In genomic region chr12:52691076-52691764, GRCh38 we compare ENCODE assay signal across 8 cellular contexts. TPM values are rescaled to one million over a fixed set of nuclear protein-coding genes. Genes with fewer than 3 reads are reported as not detected.
DNase-seq lines count a peak whose midpoint lies in the region; ATAC-seq and TF ChIP-seq lines count a peak whose summit lies in the region.

No MANE protein-coding gene starts in this region.

- intact Hi-C loops in activated naive CD4-positive, alpha-beta T cell treated with anti-CD3 and anti-CD28 coated beads for 36 hours (cut with micrococcal nuclease) = loop anchor here (2.0 kb wide), 1 partner anchor 80 kb away; no protein-coding TSS in a partner anchor

- H3K9me3 Mint-ChIP-seq in activated naive CD4-positive, alpha-beta T cell treated with anti-CD3 and anti-CD28 coated beads for 36 hours = no peaks in the 10 kb centered on the region

- H3K36me3 ChIP-seq in OCI-LY3 (replicated peaks; ENCODE audit: low read depth, low read length) = no peaks in the 10 kb centered on the region

- peak overlapping the region; percentile 33; the same call in 1 of the 2 replicates for H2AFZ ChIP-seq in OCI-LY3 (ENCODE audit: low read depth, low read length)

- no peak overlapping the region for H3K27ac Mint-ChIP-seq in activated naive CD4-positive, alpha-beta T cell treated with anti-CD3 and anti-CD28 coated beads for 36 hours

- H3K27ac ChIP-seq in OCI-LY3 (ENCODE audit: low read length) = no peak overlapping the region

- peak overlapping the region; percentile 68 for H3K4me2 ChIP-seq in OCI-LY3 (ENCODE audit: low read length)

- H3K4me1 Mint-ChIP-seq in activated naive CD4-positive, alpha-beta T cell treated with anti-CD3 and anti-CD28 coated beads for 36 hours (ENCODE audit: low read depth) = peaks cover 25% of the 10 kb centered on the region

- H3K4me3 Mint-ChIP-seq in activated naive CD4-positive, alpha-beta T cell treated with anti-CD3 and anti-CD28 coated beads for 36 hours = peak overlapping the region; percentile 70

- peaks cover 70% of the 10 kb centered on the region for H3K27me3 ChIP-seq in OCI-LY3 (ENCODE audit: low read depth, low read length)

- H3K4me3 ChIP-seq in OCI-LY3 (ENCODE audit: low read length) = peak overlapping the region; percentile 66

- no peaks in the 10 kb centered on the region for H4K20me1 ChIP-seq in OCI-LY3 (ENCODE audit: insufficient read depth, low read length)

- H3K27me3 Mint-ChIP-seq in activated naive CD4-positive, alpha-beta T cell treated with anti-CD3 and anti-CD28 coated beads for 36 hours (ENCODE audit: low read depth) = no peaks in the 10 kb centered on the region

- ATAC-seq in left lobe of liver (peak; percentile 32), GM21717 (IDR thresholded peaks at IDR 0.05; ENCODE audit: unreplicated experiment) (no peak), HG03378 (IDR thresholded peaks at IDR 0.05; ENCODE audit: unreplicated experiment) (no peak)

- H3K9me3 ChIP-seq in OCI-LY3 (ENCODE audit: insufficient read depth, low read length) = no peaks in the 10 kb centered on the region

- no peaks in the 10 kb centered on the region for H3K79me2 ChIP-seq in OCI-LY3 (ENCODE audit: low read length)

- CTCF ChIA-PET in activated naive CD4-positive, alpha-beta T cell treated with anti-CD3 and anti-CD28 coated beads for 36 hours (lab: Charles Lee) = interaction anchor here (1.0 to 2.8 kb wide), 3 partner anchors 108 to 189 kb away, joined by 3 to 10 read pairs (median 5); no protein-coding TSS in a partner anchor

- DNase-seq in CD1c-positive myeloid dendritic cell (ENCODE audit: extremely low spot score) (peak; percentile 10), left lobe of liver (ENCODE audit: low spot score) (no peak), kidney tubule cell (ENCODE audit: low spot score) (no peak)
- peak; percentile 73 for DNase-seq in activated naive CD4-positive, alpha-beta T cell treated with anti-CD3 and anti-CD28 coated beads for 36 hours
- DNase-seq in stimulated activated CD4-positive, alpha-beta T cell treated with anti-CD3 and anti-CD28 coated beads, TNF-alpha, amount 100 ng/mL, for 48 hours (ENCODE audit: low read depth in 3 of 3) = peak; percentile 9 to 31 (median 14)

- H3K36me3 Mint-ChIP-seq in activated naive CD4-positive, alpha-beta T cell treated with anti-CD3 and anti-CD28 coated beads for 36 hours (ENCODE audit: low read depth) = no peaks in the 10 kb centered on the region

- no peak for TF ChIP-seq CTCF in OCI-LY3 (IDR thresholded peaks at IDR 0.05; ENCODE audit: low read depth, low read length)

- H3K4me1 ChIP-seq in OCI-LY3 (ENCODE audit: low read length) = no peaks in the 10 kb centered on the region

- 0 out of 2 replicates have a peak overlapping the region, but pooled peaks have one; percentile 7 for H3K9ac ChIP-seq in OCI-LY3 (ENCODE audit: low read length)

RNA-seq across cellular contexts. Expression of gene KRT1, which starts 11.0 kb away (rescaled TPM):
- not detected for total RNA-seq in activated naive CD4-positive, alpha-beta T cell treated with anti-CD3 and anti-CD28 coated beads for 36 hours
- total RNA-seq in left lobe of liver = not detected

RNA-seq across cellular contexts. Expression of gene KRT77, which starts 12.1 kb away (rescaled TPM):
- not detected for total RNA-seq in activated naive CD4-positive, alpha-beta T cell treated with anti-CD3 and anti-CD28 coated beads for 36 hours
- not detected for total RNA-seq in left lobe of liver

RNA-seq across cellular contexts. Expression of gene KRT2, which starts 39.2 kb away (rescaled TPM):
- total RNA-seq in activated naive CD4-positive, alpha-beta T cell treated with anti-CD3 and anti-CD28 coated beads for 36 hours = not detected
- total RNA-seq in left lobe of liver = not detected

Comparison
In these comparisons a context has a peak if more than half of its experiments do, and no peak if none do; other contexts are left out.
1. DNase-seq: peak in CD1c-positive myeloid dendritic cell (single experiment), activated naive CD4-positive, alpha-beta T cell treated with anti-CD3 and anti-CD28 coated beads for 36 hours (single experiment) and stimulated activated CD4-positive, alpha-beta T cell treated with anti-CD3 and anti-CD28 coated beads, TNF-alpha, amount 100 ng/mL, for 48 hours (3 of 3); none in left lobe of liver (single experiment) and kidney tubule cell (single experiment).